ENCODE assay signal across 14 cellular contexts in genomic region chr22:20751185-20751851, GRCh38. TPM values are rescaled to one million over a fixed set of nuclear protein-coding genes. Genes with fewer than 3 reads are reported as not detected.
DNase-seq lines count a peak whose midpoint lies in the region; ATAC-seq and TF ChIP-seq lines count a peak whose summit lies in the region.
"Had no signal": no experiment of that assay in that cellular context is flagged by ENCODE, and none has a peak within 500 bp of the region (broad histone marks: within the 10 kb centered on the region; RNA-seq: fewer than 3 reads in every experiment).

No MANE protein-coding gene starts in this region.

- TF ChIP-seq EP300 in ovary (IDR thresholded peaks at IDR 0.05): no peak

- TF ChIP-seq POLR2A in ovary (IDR thresholded peaks at IDR 0.05): no peak

- H3K27ac Mint-ChIP-seq in endodermal cell: peak overlapping the region; percentile 26

- H3K27me3 ChIP-seq in OCI-LY1 (ENCODE audit: insufficient read depth, low read length) (no peaks in the 10 kb centered on the region), endodermal cell (ENCODE audit: control insufficient read depth, insufficient read depth, low read length, poor library complexity, severe bottlenecking) (no peaks in the 10 kb centered on the region), osteoblast (ENCODE audit: insufficient read depth, low read length) (no peaks in the 10 kb centered on the region), ovary (no peaks in the 10 kb centered on the region)
- H3K27me3 ChIP-seq: hepatocyte had no signal

- H3K9me2 ChIP-seq in OCI-LY1 (ENCODE audit: low read depth, low read length): no peaks in the 10 kb centered on the region

- no peak overlapping the region for H3K4me3 Mint-ChIP-seq in endodermal cell
- H3K4me3 Mint-ChIP-seq: activated B cell treated with CpG ODN at 0.5 μM for 24 hours; CD4-positive, CD25-positive, alpha-beta regulatory T cell; memory B cell had no signal

- WGBS in endodermal cell (ENCODE audit: insufficient coverage in 1 of 2, insufficient read length in 1 of 2), 2 experiments: 90 to 92% methylated on average over 15 to 18 of the region's 18 CpGs
- 90 to 92% (median 91%) methylated on average over 17 to 18 of the region's 18 CpGs for WGBS in ovary, 3 donors

- H3K4me3 ChIP-seq in OCI-LY1 (ENCODE audit: low read depth, low read length, poor library complexity, severe bottlenecking): no peak overlapping the region
- H3K4me3 ChIP-seq in endodermal cell (ENCODE audit: low read length): no peak overlapping the region
- peak overlapping the region; percentile 11 for H3K4me3 ChIP-seq in osteoblast (ENCODE audit: insufficient read depth, low read length)
- no peak overlapping the region for H3K4me3 ChIP-seq in ovary
- H3K4me3 ChIP-seq: hepatocyte had no signal

- H4K20me1 ChIP-seq in OCI-LY1 (ENCODE audit: insufficient read depth, low read length): no peaks in the 10 kb centered on the region
- peaks cover 2% of the 10 kb centered on the region for H4K20me1 ChIP-seq in osteoblast (ENCODE audit: insufficient read depth, low read length)

- no peaks in the 10 kb centered on the region for H3K9me3 ChIP-seq in OCI-LY1 (ENCODE audit: low read length)
- H3K9me3 ChIP-seq in endodermal cell (ENCODE audit: control insufficient read depth, low read length): no peaks in the 10 kb centered on the region
- H3K9me3 ChIP-seq in osteoblast (ENCODE audit: low read depth, low read length): no peaks in the 10 kb centered on the region
- H3K9me3 ChIP-seq in ovary: no peaks in the 10 kb centered on the region

- ATAC-seq in HG03565 (IDR thresholded peaks at IDR 0.05; ENCODE audit: unreplicated experiment) (no peak), GM18873 (IDR thresholded peaks at IDR 0.05; ENCODE audit: low FRiP score, unreplicated experiment) (no peak)

- H3K79me2 ChIP-seq in OCI-LY1 (ENCODE audit: insufficient read depth, low read length) (no peaks in the 10 kb centered on the region), osteoblast (ENCODE audit: insufficient read depth, low read length) (no peaks in the 10 kb centered on the region)
- H3K79me2 ChIP-seq: hepatocyte had no signal

- no peaks in the 10 kb centered on the region for H3F3A ChIP-seq in OCI-LY1 (ENCODE audit: insufficient read depth, low read length)

- H3K9ac ChIP-seq in OCI-LY1 (ENCODE audit: low read length) (no peak overlapping the region), endodermal cell (ENCODE audit: extremely low read depth, low read length, poor library complexity, severe bottlenecking) (no peak overlapping the region)

- peaks cover 3% of the 10 kb centered on the region for H3K4me1 Mint-ChIP-seq in endodermal cell

- no peaks in the 10 kb centered on the region for H3K27me3 Mint-ChIP-seq in endodermal cell (ENCODE audit: insufficient read depth)
- H3K27me3 Mint-ChIP-seq: activated B cell treated with CpG ODN at 0.5 μM for 24 hours; CD4-positive, CD25-positive, alpha-beta regulatory T cell; memory B cell had no signal

- DNase-seq in COLO668 (lab: John Stamatoyannopoulos, UW; ENCODE audit: unreplicated experiment) (peak; percentile 62), endodermal cell (peak; percentile 89), osteoblast (ENCODE audit: insufficient read length, low spot score, missing footprints) (peak; percentile 15), ovary (no peak), OCI-M1 (lab: John Stamatoyannopoulos, UW) (no peak)
- DNase-seq: activated B cell treated with CpG ODN at 0.5 μM for 24 hours; activated T-cell treated with anti-CD3 and anti-CD28 coated beads, Interleukin-2, amount 50 U/mL, for 1 hour; CD4-positive, CD25-positive, alpha-beta regulatory T cell had no signal

- peak overlapping the region; percentile 55 for H3K27ac ChIP-seq in OCI-LY1 (ENCODE audit: low read depth, low read length, poor library complexity, severe bottlenecking)
- H3K27ac ChIP-seq in endodermal cell (ENCODE audit: low read depth, low read length): no peak overlapping the region
- no peak overlapping the region for H3K27ac ChIP-seq in osteoblast (ENCODE audit: low read depth, low read length)
- no peak overlapping the region for H3K27ac ChIP-seq in ovary
- H3K27ac ChIP-seq: hepatocyte had no signal

- H3K9me3 Mint-ChIP-seq in endodermal cell: no peaks in the 10 kb centered on the region
- H3K9me3 Mint-ChIP-seq: activated B cell treated with CpG ODN at 0.5 μM for 24 hours; CD4-positive, CD25-positive, alpha-beta regulatory T cell; memory B cell had no signal

- peaks cover 38% of the 10 kb centered on the region for H3K4me1 ChIP-seq in OCI-LY1 (ENCODE audit: insufficient read depth, low read length, severe bottlenecking)
- H3K4me1 ChIP-seq in endodermal cell (ENCODE audit: control insufficient read depth, insufficient read depth, low read length): no peaks in the 10 kb centered on the region
- peaks cover 19% of the 10 kb centered on the region for H3K4me1 ChIP-seq in osteoblast (ENCODE audit: insufficient read depth, low read length)
- no peaks in the 10 kb centered on the region for H3K4me1 ChIP-seq in ovary (ENCODE audit: insufficient read depth)

- peaks cover 25% of the 10 kb centered on the region for H3K36me3 Mint-ChIP-seq in endodermal cell (ENCODE audit: low read depth)

- intact Hi-C loops in ovary (cut with DNase I): no loop called here

- H2AFZ ChIP-seq in OCI-LY1 (ENCODE audit: low read length): no peak overlapping the region
- H2AFZ ChIP-seq in osteoblast (ENCODE audit: low read length): no peak overlapping the region
- H2AFZ ChIP-seq: hepatocyte had no signal

- H3K36me3 ChIP-seq in OCI-LY1 (ENCODE audit: insufficient read depth, low read length): peaks cover 52% of the 10 kb centered on the region; the same call in 1 of the 2 replicates
- peaks cover 15% of the 10 kb centered on the region for H3K36me3 ChIP-seq in endodermal cell (ENCODE audit: control insufficient read depth, insufficient read depth, low read length)
- H3K36me3 ChIP-seq in osteoblast (ENCODE audit: insufficient read depth, low read length): peaks cover 34% of the 10 kb centered on the region
- no peaks in the 10 kb centered on the region for H3K36me3 ChIP-seq in ovary

- H3K4me2 ChIP-seq in OCI-LY1 (ENCODE audit: low read length): no peak overlapping the region
- H3K4me2 ChIP-seq in osteoblast (ENCODE audit: insufficient read depth, low read length): no peak overlapping the region
- H3K4me2 ChIP-seq: hepatocyte had no signal

- TF ChIP-seq CTCF in OCI-LY1 (IDR thresholded peaks at IDR 0.05; ENCODE audit: low read length) (no peak), endodermal cell (conservative IDR thresholded peaks at IDR 0.05) (peak; percentile 63), osteoblast (IDR thresholded peaks at IDR 0.05; ENCODE audit: extremely low read depth, low read depth, low read length) (no peak), ovary (IDR thresholded peaks at IDR 0.05) (no peak)

RNA-seq across cellular contexts. Expression of gene SERPIND1, which starts 22.6 kb away (rescaled TPM):
- total RNA-seq in endodermal cell: not detected
- not detected for polyA plus RNA-seq in endodermal cell (2013, experiment 1 of 2)
- not detected for polyA plus RNA-seq in endodermal cell (2013, experiment 2 of 2)
- not detected in 2 replicates for total RNA-seq in osteoblast
- 1 to 10 TPM in 3 of 7 donors, under 1 TPM in 4; 0.22 to 2.2 (median 0.61) TPM for total RNA-seq in ovary
- 1 to 10 TPM; 1.1 to 5.0 TPM for polyA plus RNA-seq in ovary
- total RNA-seq: activated B cell treated with CpG ODN at 0.5 μM for 24 hours; CD4-positive, CD25-positive, alpha-beta regulatory T cell; M059J had no signal

Comparison
In these comparisons a context has a peak if more than half of its experiments do, and no peak if none do; other contexts are left out.
1. DNase-seq: peak in COLO668 (single experiment), endodermal cell (single experiment) and osteoblast (single experiment); none in ovary (0 of 5) and OCI-M1 (single experiment).